In the genomic region with DNA sequence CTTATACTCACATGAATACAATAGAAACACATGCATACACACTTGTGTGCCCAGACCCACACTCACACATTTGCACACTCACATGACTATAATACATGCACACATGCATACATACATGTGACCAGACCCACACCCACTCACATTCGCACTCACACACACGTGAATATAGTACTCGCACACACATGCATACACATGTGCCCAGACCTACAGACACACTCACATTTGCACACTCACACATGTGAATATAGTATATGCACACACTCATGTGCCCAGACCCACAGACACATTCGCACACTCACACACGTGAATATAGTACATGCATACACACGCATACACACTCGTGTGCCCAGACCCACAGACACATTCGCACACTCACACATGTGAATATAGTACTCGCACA, we compare ENCODE assay signal across 7 cellular contexts.
DNase-seq lines count a peak whose midpoint lies in the region; FAIRE-seq and TF ChIP-seq lines count a peak whose summit lies in the region.
"Not testable (repeated sequence)": the region's sequence is repeated elsewhere in the genome, so short reads cannot be mapped to it uniquely, and the experiment has no call there.

No MANE protein-coding gene starts in this region.

- 86% methylated on average over 5 of the region's 9 CpGs; no CpG with 5 or more reads in 1 of the 2 experiments for WGBS in H1 (ENCODE audit: extremely low coverage in 1 of 2, insufficient coverage in 1 of 2, insufficient read length in 1 of 2, insufficient replicate concordance in 2 of 2, low coverage in 1 of 2, low lambda C conversion rate in 2 of 2, missing lambda C conversion rate in 1 of 2), 2 experiments

- not testable (repeated sequence) for H4K5ac ChIP-seq in H1 (ENCODE audit: insufficient read length, low read depth, low read length)

- TF ChIP-seq EP300 in H1 (IDR thresholded peaks at IDR 0.05; ENCODE audit: borderline replicate concordance in 1 of 2, low read depth in 2 of 2, low read length in 2 of 2): not testable (repeated sequence)

- POLR2A ChIA-PET in H1 (lab: Charles Lee; ENCODE audit: partially characterized antibody): not testable (repeated sequence)

- not testable (repeated sequence) for DNase-seq in AG09309 (ENCODE audit: low read depth); HFFc6; astrocyte (ENCODE audit: low read depth); brain microvascular endothelial cell; H1 (ENCODE audit: low read depth in 1 of 2, low spot score in 2 of 2); neural progenitor cell (ENCODE audit: low spot score)
- peak; percentile 2 for DNase-seq in type B pancreatic cell (ENCODE audit: extremely low spot score, unreplicated experiment)

- H2AFZ ChIP-seq in astrocyte (ENCODE audit: low read depth, low read length); H1 (ENCODE audit: low read length); neural progenitor cell (replicated peaks): not testable (repeated sequence)

- not testable (repeated sequence) for H2BK20ac ChIP-seq in H1 (ENCODE audit: low read length)

- H3K27me3 ChIP-seq in astrocyte (ENCODE audit: insufficient read depth, low read length); brain microvascular endothelial cell (replicated peaks); H1 (replicated peaks in 1 of 4; ENCODE audit: control insufficient read depth in 3 of 4, extremely low read depth in 1 of 4, insufficient read depth in 3 of 4, low read length in 3 of 4); neural progenitor cell: not testable (repeated sequence)

- H2AK5ac ChIP-seq in H1 (ENCODE audit: low read depth, low read length): 0 out of 2 replicates have a peak overlapping the region, but pooled peaks have one; percentile 53

- not testable (repeated sequence) for H2BK12ac ChIP-seq in H1 (ENCODE audit: low read depth, low read length)

- FAIRE-seq in astrocyte (lab: Jason Lieb, UNC); H1 (lab: Jason Lieb, UNC): not testable (repeated sequence)

- H2BK120ac ChIP-seq in H1 (replicated peaks; ENCODE audit: low read depth, low read length): not testable (repeated sequence)

- not testable (repeated sequence) for H2BK5ac ChIP-seq in H1 (ENCODE audit: low read depth, low read length)

- not testable (repeated sequence) for H3K56ac ChIP-seq in H1 (replicated peaks; ENCODE audit: insufficient read length, low read depth, low read length)

- H3K18ac ChIP-seq in H1 (ENCODE audit: extremely low read depth, low read length): not testable (repeated sequence)

- not testable (repeated sequence) for H4K20me1 ChIP-seq in astrocyte (ENCODE audit: insufficient read depth, low read length); H1 (replicated peaks in 1 of 2; ENCODE audit: control insufficient read depth in 1 of 2, insufficient read depth in 2 of 2, low read length in 2 of 2); neural progenitor cell (ENCODE audit: low read depth)

- H3K4me3 Mint-ChIP-seq in HFFc6 (peak overlapping the region; percentile 75), neural progenitor cell (peak overlapping the region; percentile 31)
- not testable (repeated sequence) for H3K4me3 Mint-ChIP-seq in astrocyte (ENCODE audit: unreplicated experiment); type B pancreatic cell

- H3K23ac ChIP-seq in H1 (ENCODE audit: insufficient read length): not testable (repeated sequence)

- H3K4ac ChIP-seq in H1 (replicated peaks; ENCODE audit: insufficient read length, low read depth, low read length): not testable (repeated sequence)

- H3K4me2 ChIP-seq in astrocyte (ENCODE audit: low read length): peak overlapping the region; percentile 84
- not testable (repeated sequence) for H3K4me2 ChIP-seq in H1 (ENCODE audit: insufficient read depth in 1 of 2, low read depth in 2 of 2, low read length in 2 of 2); neural progenitor cell

- not testable (repeated sequence) for H3K14ac ChIP-seq in H1 (ENCODE audit: insufficient read length)

- not testable (repeated sequence) for H3K36me3 ChIP-seq in astrocyte (ENCODE audit: insufficient read depth, low read length); H1 (ENCODE audit: control insufficient read depth in 2 of 4, insufficient read depth in 4 of 4, low read length in 3 of 4); neural progenitor cell
- peaks cover 14% of the 10 kb centered on the region for H3K36me3 ChIP-seq in brain microvascular endothelial cell (replicated peaks)

- H3K27ac Mint-ChIP-seq in HFFc6: peak overlapping the region; percentile 84
- H3K27ac Mint-ChIP-seq in astrocyte (ENCODE audit: unreplicated experiment); type B pancreatic cell: not testable (repeated sequence)
- peak overlapping the region; percentile 57 for H3K27ac Mint-ChIP-seq in neural progenitor cell

- H3K36me3 Mint-ChIP-seq in HFFc6 (ENCODE audit: low read depth): peaks cover 26% of the 10 kb centered on the region
- not testable (repeated sequence) for H3K36me3 Mint-ChIP-seq in astrocyte (ENCODE audit: low read depth, unreplicated experiment); neural progenitor cell; type B pancreatic cell

- H3K4me1 Mint-ChIP-seq in HFFc6 (ENCODE audit: low read depth): peaks cover 38% of the 10 kb centered on the region
- H3K4me1 Mint-ChIP-seq in astrocyte (ENCODE audit: low read depth, unreplicated experiment); neural progenitor cell; type B pancreatic cell (ENCODE audit: unreplicated experiment): not testable (repeated sequence)

- H2BK15ac ChIP-seq in H1 (ENCODE audit: low read length): not testable (repeated sequence)

- not testable (repeated sequence) for TF ChIP-seq CTCF in AG09309 (IDR thresholded peaks at IDR 0.05; ENCODE audit: control insufficient read depth, insufficient read depth, low read depth, low read length, missing control alignments); HFFc6 (IDR thresholded peaks at IDR 0.05); astrocyte (IDR thresholded peaks at IDR 0.05; ENCODE audit: insufficient read depth, low read depth, low read length); brain microvascular endothelial cell (IDR thresholded peaks at IDR 0.05; ENCODE audit: low read depth, low read length, missing control alignments); H1 (IDR thresholded peaks at IDR 0.05; ENCODE audit: control extremely low read depth in 1 of 3, insufficient read depth in 1 of 3, low read depth in 1 of 3, low read length in 3 of 3); neural progenitor cell (IDR thresholded peaks at IDR 0.05); type B pancreatic cell (conservative IDR thresholded peaks at IDR 0.05)

- H4K91ac ChIP-seq in H1 (replicated peaks; ENCODE audit: insufficient read length, low read length): not testable (repeated sequence)

- not testable (repeated sequence) for H3K23me2 ChIP-seq in H1 (ENCODE audit: low read depth, low read length)

- H3K27ac ChIP-seq in astrocyte (ENCODE audit: low read depth, low read length): peak overlapping the region; percentile 92
- H3K27ac ChIP-seq in brain microvascular endothelial cell; H1 (ENCODE audit: low read depth, low read length); neural progenitor cell: not testable (repeated sequence)

- H3K27me3 Mint-ChIP-seq in HFFc6 (ENCODE audit: insufficient read depth); astrocyte (ENCODE audit: low read depth, unreplicated experiment); type B pancreatic cell: not testable (repeated sequence)
- peaks cover 17% of the 10 kb centered on the region for H3K27me3 Mint-ChIP-seq in neural progenitor cell (ENCODE audit: insufficient read depth, low read depth)

- in situ Hi-C loops in brain microvascular endothelial cell (cut with HindIII; ENCODE audit: low pct_ligation_motif_present, low sequenced_read_pairs): not testable (repeated sequence)

- not testable (repeated sequence) for H4K8ac ChIP-seq in H1 (ENCODE audit: extremely low read depth, insufficient read depth, low read length)

- H3K4me3 ChIP-seq in AG09309 (ENCODE audit: control insufficient read depth, low read depth, low read length) (peak overlapping the region; percentile 53), astrocyte (ENCODE audit: insufficient read depth, low read depth, low read length) (peak overlapping the region; percentile 64), brain microvascular endothelial cell (ENCODE audit: low read depth, low read length) (peak overlapping the region; percentile 60)
- not testable (repeated sequence) for H3K4me3 ChIP-seq in H1 (ENCODE audit: extremely low read depth in 1 of 4, insufficient read depth in 2 of 4, low read depth in 3 of 4, low read length in 4 of 4); neural progenitor cell

- H3K9me3 ChIP-seq in astrocyte (ENCODE audit: insufficient read depth, low read depth, low read length): peaks cover 10% of the 10 kb centered on the region
- H3K9me3 ChIP-seq in H1 (ENCODE audit: insufficient read depth in 2 of 2, low read depth in 1 of 2, low read length in 1 of 2); neural progenitor cell (ENCODE audit: low read depth): not testable (repeated sequence)

- not testable (repeated sequence) for H3K79me1 ChIP-seq in H1 (ENCODE audit: low read depth, low read length)

- H3F3A ChIP-seq in neural progenitor cell (ENCODE audit: low read depth): not testable (repeated sequence)

- H3K9ac ChIP-seq in astrocyte (ENCODE audit: low read length): peak overlapping the region; percentile 82
- not testable (repeated sequence) for H3K9ac ChIP-seq in H1 (replicated peaks in 1 of 4; ENCODE audit: extremely low read depth in 1 of 4, low read depth in 3 of 4, low read length in 3 of 4); neural progenitor cell

- peaks cover 23% of the 10 kb centered on the region for H3K4me1 ChIP-seq in astrocyte (ENCODE audit: insufficient read depth, low read length)
- H3K4me1 ChIP-seq in H1 (replicated peaks in 1 of 4; ENCODE audit: control insufficient read depth in 3 of 4, insufficient read depth in 4 of 4, low read length in 3 of 4); neural progenitor cell: not testable (repeated sequence)

- CTCF ChIA-PET in H1 (lab: Charles Lee; ENCODE audit: partially characterized antibody): not testable (repeated sequence)

- H3K79me2 ChIP-seq in astrocyte (ENCODE audit: insufficient read depth, low read length): peaks cover 18% of the 10 kb centered on the region
- not testable (repeated sequence) for H3K79me2 ChIP-seq in H1 (ENCODE audit: control insufficient read depth in 1 of 2, insufficient read depth in 2 of 2, low read length in 2 of 2); neural progenitor cell (ENCODE audit: low read depth)

- H3K9me3 Mint-ChIP-seq in HFFc6: peaks cover 19% of the 10 kb centered on the region
- H3K9me3 Mint-ChIP-seq in astrocyte (ENCODE audit: unreplicated experiment); type B pancreatic cell: not testable (repeated sequence)
- peaks cover 23% of the 10 kb centered on the region for H3K9me3 Mint-ChIP-seq in neural progenitor cell

- TF ChIP-seq RAD21 in H1 (IDR thresholded peaks at IDR 0.05 in 1 of 2, conservative IDR thresholded peaks at IDR 0.05 in 1 of 2; ENCODE audit: low read depth in 2 of 2, low read length in 2 of 2): not testable (repeated sequence)

- TF ChIP-seq POLR2A in H1 (IDR thresholded peaks at IDR 0.05; ENCODE audit: control extremely low read depth in 1 of 2, low read depth in 2 of 2, low read length in 2 of 2): not testable (repeated sequence)
